31 cellular contexts compared by ENCODE assay signal in genomic region chr10:53107711-53108110, GRCh38.
"Had no signal": no experiment of that assay in that cellular context is flagged by ENCODE, and none has a peak within 500 bp of the region (broad histone marks: within the 10 kb centered on the region; RNA-seq: fewer than 3 reads in every experiment).

No MANE protein-coding gene starts in this region.

- H3K4me3 ChIP-seq: MG63 had no signal

- DNase-seq: Karpas-422, Kasumi-1, MG63, MM.1S, MV-4-11, NCI-H1048, NCI-H1092, NCI-H1092 treated with DMSO at 0.1 percent for 48 hours, NCI-H1105, NCI-H1105 treated with DMSO at 0.1 percent for 48 hours, NCI-H1417 treated with DMSO at 0.1 percent for 48 hours, NCI-H1436, NCI-H1436 treated with DMSO at 0.1 percent for 48 hours, NCI-H1694, NCI-H1694 treated with DMSO at 0.1 percent for 48 hours, NCI-H187, NCI-H187 treated with DMSO at 0.1 percent for 48 hours, NCI-H1930, NCI-H2029, NCI-H2029 treated with DMSO at 0.1 percent for 48 hours, NCI-H2081 treated with DMSO at 0.1 percent for 48 hours, NCI-H2107, NCI-H2171, NCI-H2171 treated with DMSO at 0.1 percent for 48 hours, NCI-H2227 treated with DMSO at 0.1 percent for 48 hours, NCI-H226, NCI-H345, NCI-H446, NCI-H446 treated with DMSO at 0.1 percent for 48 hours, NCI-H510A had no signal

- H3K36me3 ChIP-seq: MG63 had no signal

- H3K4me2 ChIP-seq: KMS-11 had no signal

- H3K27ac ChIP-seq: KMS-11 had no signal

- H3K9me3 ChIP-seq: MG63 had no signal
